ENCODE assay signal across 11 cellular contexts in the genomic region with DNA sequence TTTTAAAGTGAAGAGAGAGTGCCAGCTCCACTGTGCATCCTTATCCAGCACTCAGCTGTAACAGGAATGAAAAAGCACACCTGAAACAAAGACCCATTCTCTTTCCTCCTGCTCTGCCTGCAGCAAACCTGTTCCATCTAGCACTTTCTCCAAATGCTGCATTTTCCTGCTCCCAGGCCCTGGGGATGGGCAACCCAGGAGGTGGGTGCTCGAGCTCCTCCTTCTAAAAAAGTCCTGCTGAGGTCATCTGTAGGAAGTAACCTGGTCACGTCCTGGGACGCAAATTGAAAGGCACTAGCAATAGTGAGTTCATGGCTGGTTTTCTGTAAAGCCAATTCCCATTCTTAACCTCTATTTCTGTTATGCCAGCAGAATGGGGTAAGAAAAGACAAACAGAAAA.
DNase-seq lines count a peak whose midpoint lies in the region; ATAC-seq and TF ChIP-seq lines count a peak whose summit lies in the region.
"Had no signal": no experiment of that assay in that cellular context is flagged by ENCODE, and none has a peak within 500 bp of the region (broad histone marks: within the 10 kb centered on the region; RNA-seq: fewer than 3 reads in every experiment).

No MANE protein-coding gene starts in this region.

- CTCF ChIA-PET in RWPE1 (lab: Yijun Ruan, JAX) = interaction anchor here (0.5 to 1.4 kb wide), 3 partner anchors 19 to 174 kb away, joined by 3 read pairs; no protein-coding TSS in a partner anchor

- H3K36me3 Mint-ChIP-seq in osteocyte (ENCODE audit: unreplicated experiment) = peaks cover 12% of the 10 kb centered on the region

- no peak overlapping the region for H2AFZ ChIP-seq in ACC112 (ENCODE audit: low read length, unreplicated experiment)

- H3K4me1 Mint-ChIP-seq in osteocyte (ENCODE audit: unreplicated experiment) = peaks cover 77% of the 10 kb centered on the region

- no peaks in the 10 kb centered on the region for H3K9me3 Mint-ChIP-seq in osteocyte (ENCODE audit: unreplicated experiment)
- H3K9me3 Mint-ChIP-seq: T-helper 1 cell treated with Interleukin-12 subunit alpha and Interleukin-12 subunit beta and Interleukin-4 antibody, amounts not matched to agents 30 μg/mL and 1 μg/mL, for 36 hours had no signal

- H3K27ac Mint-ChIP-seq in osteocyte (ENCODE audit: unreplicated experiment) = peak overlapping the region; percentile 88
- H3K27ac Mint-ChIP-seq: T-helper 1 cell treated with Interleukin-12 subunit alpha and Interleukin-12 subunit beta and Interleukin-4 antibody, amounts not matched to agents 30 μg/mL and 1 μg/mL, for 36 hours had no signal

- H3K36me3 ChIP-seq in ACC112 (ENCODE audit: insufficient read depth, low read length) = no peaks in the 10 kb centered on the region

- no peaks in the 10 kb centered on the region for H3K27me3 ChIP-seq in ACC112 (ENCODE audit: insufficient read depth, low read length)

- peak overlapping the region; percentile 86 for H3K27ac ChIP-seq in ACC112 (ENCODE audit: low read depth, low read length)
- H3K27ac ChIP-seq in RWPE1 = peak overlapping the region; percentile 78

- POLR2A ChIA-PET in RWPE1 (lab: Yijun Ruan, JAX; ENCODE audit: low non-redundant PET) = no interaction called here

- no peaks in the 10 kb centered on the region for H3K27me3 Mint-ChIP-seq in osteocyte (ENCODE audit: unreplicated experiment)

- DNase-seq in RWPE1 (ENCODE audit: low spot score) = no peak
- DNase-seq in epithelial cell of proximal tubule (ENCODE audit: low read depth) = no peak
- DNase-seq in osteocyte (ENCODE audit: extremely low spot score, unreplicated experiment) = no peak
- DNase-seq in HPDE6-E6E7 (ENCODE audit: extremely low spot score) = no peak
- no peak for DNase-seq in NOMO-1 treated with DMSO at 0.1 percent for 48 hours (lab: John Stamatoyannopoulos, UW; ENCODE audit: unreplicated experiment)
- no peak for DNase-seq in iPS-NIHi11 (ENCODE audit: low spot score)
- DNase-seq: NCI-H774, small intestine had no signal

- no peak for ATAC-seq in HG03039 (IDR thresholded peaks at IDR 0.05; ENCODE audit: unreplicated experiment)

- H3K4me1 ChIP-seq in ACC112 (ENCODE audit: control insufficient read depth, insufficient read depth, low read length, unreplicated experiment) = peaks cover 50% of the 10 kb centered on the region

- TF ChIP-seq CTCF in RWPE1 (conservative IDR thresholded peaks at IDR 0.05; ENCODE audit: low read depth) = no peak
- TF ChIP-seq CTCF in epithelial cell of proximal tubule (conservative IDR thresholded peaks at IDR 0.05; ENCODE audit: low read depth, low read length) = no peak
- no peak for TF ChIP-seq CTCF in osteocyte (IDR thresholded peaks at IDR 0.05)

- H3K4me3 ChIP-seq in ACC112 (ENCODE audit: low read depth, low read length) (no peak overlapping the region), epithelial cell of proximal tubule (ENCODE audit: low read depth, low read length) (peak overlapping the region; percentile 23)

- H3K4me3 Mint-ChIP-seq in osteocyte (ENCODE audit: unreplicated experiment) = no peak overlapping the region
- H3K4me3 Mint-ChIP-seq: T-helper 1 cell treated with Interleukin-12 subunit alpha and Interleukin-12 subunit beta and Interleukin-4 antibody, amounts not matched to agents 30 μg/mL and 1 μg/mL, for 36 hours had no signal

- H3K79me2 ChIP-seq in ACC112 (ENCODE audit: control insufficient read depth, insufficient read depth, low read length, unreplicated experiment) = peaks cover 55% of the 10 kb centered on the region
